In the genomic region with DNA sequence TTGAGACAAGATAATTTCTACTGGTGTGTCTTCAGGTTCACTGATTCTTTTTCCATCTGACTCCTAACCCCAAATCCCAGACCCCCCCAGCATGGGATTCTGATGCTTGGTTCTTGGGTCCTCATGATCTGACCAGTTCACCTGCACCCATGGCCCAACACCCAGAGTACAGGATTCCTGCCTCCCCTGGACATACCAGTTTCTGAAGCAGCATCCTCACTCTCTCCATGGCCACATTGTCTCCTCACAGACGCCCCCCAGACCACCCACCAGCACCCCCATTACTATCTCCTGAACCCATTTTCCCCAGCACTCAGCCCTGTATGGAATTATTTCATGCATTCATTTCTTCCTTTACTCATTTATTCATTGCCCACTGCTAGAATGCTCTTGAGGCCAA, we compare ENCODE assay signal across 24 cellular contexts. TPM values are rescaled to one million over a fixed set of nuclear protein-coding genes. Genes with fewer than 3 reads are reported as not detected.
A peak's percentile ranks its signal among the peaks of the same experiment; 100 is the strongest.
DNase-seq lines count a peak whose midpoint lies in the region; ATAC-seq lines count a peak whose summit lies in the region.
"Had no signal": no experiment of that assay in that cellular context is flagged by ENCODE, and none has a peak within 500 bp of the region (broad histone marks: within the 10 kb centered on the region; RNA-seq: fewer than 3 reads in every experiment).

No MANE protein-coding gene starts in this region.

- no peak for DNase-seq in stimulated activated naive CD8-positive, alpha-beta T cell treated with anti-CD3 and anti-CD28 coated beads, Interleukin-15, amount 100 ng/mL, for 72 hours
- no peak for DNase-seq in stimulated activated naive CD8-positive, alpha-beta T cell treated with anti-CD3 and anti-CD28 coated beads, Interleukin-15, Interleukin-2, amounts not matched to agents 100 U/mL and 50 U/mL, for 24 hours
- no peak for DNase-seq in activated CD4-positive, alpha-beta memory T cell treated with anti-CD3 and anti-CD28 coated beads for 36 hours
- DNase-seq in naive thymus-derived CD4-positive, alpha-beta T cell: no peak
- DNase-seq in NK-92 (lab: John Stamatoyannopoulos, UW; ENCODE audit: unreplicated experiment) (no peak), GF-D8 (lab: John Stamatoyannopoulos, UW) (no peak), retina (no peak)
- DNase-seq: activated B cell treated with CpG ODN at 0.5 μM for 24 hours, activated gamma-delta T cell, DMS79, dorsolateral prefrontal cortex, left lung, NCI-H1436 treated with DMSO at 0.1 percent for 48 hours, NCI-H524 treated with DMSO at 0.1 percent for 48 hours, nephron progenitor cell, right lobe of liver had no signal

- no peaks in the 10 kb centered on the region for H3K36me3 ChIP-seq in naive thymus-derived CD4-positive, alpha-beta T cell (ENCODE audit: control insufficient read depth in 2 of 3, insufficient read depth in 3 of 3, low read length in 3 of 3)
- H3K36me3 ChIP-seq: left lung, right lobe of liver, SJSA1, vagina had no signal

- H3K4me3 ChIP-seq in naive thymus-derived CD4-positive, alpha-beta T cell (ENCODE audit: low read length): peak overlapping the region; percentile 40
- H3K4me3 ChIP-seq: dorsolateral prefrontal cortex, K562, left lung, right lobe of liver, SJSA1, vagina had no signal

- H3K4me3 Mint-ChIP-seq in stimulated activated naive CD8-positive, alpha-beta T cell treated with anti-CD3 and anti-CD28 coated beads, Interleukin-15, amount 100 ng/mL, for 72 hours: peak overlapping the region; percentile 75 to 77
- peak overlapping the region; percentile 67 for H3K4me3 Mint-ChIP-seq in activated CD4-positive, alpha-beta memory T cell treated with anti-CD3 and anti-CD28 coated beads for 36 hours
- peak overlapping the region; percentile 16 to 87 (median 76) for H3K4me3 Mint-ChIP-seq in naive thymus-derived CD4-positive, alpha-beta T cell
- H3K4me3 Mint-ChIP-seq: activated B cell treated with CpG ODN at 0.5 μM for 24 hours, nephron progenitor cell had no signal

- no peaks in the 10 kb centered on the region for H3K27me3 ChIP-seq in naive thymus-derived CD4-positive, alpha-beta T cell (ENCODE audit: control insufficient read depth in 2 of 2, insufficient read depth in 2 of 2, low read length in 2 of 2)
- H3K27me3 ChIP-seq: right lobe of liver, SJSA1, vagina had no signal

- H3K27ac Mint-ChIP-seq in stimulated activated naive CD8-positive, alpha-beta T cell treated with anti-CD3 and anti-CD28 coated beads, Interleukin-15, amount 100 ng/mL, for 72 hours: peak overlapping the region in 1 of 2 donors; percentile 84
- H3K27ac Mint-ChIP-seq in activated CD4-positive, alpha-beta memory T cell treated with anti-CD3 and anti-CD28 coated beads for 36 hours: peak overlapping the region; percentile 89
- peak overlapping the region; percentile 87 to 98 (median 98) for H3K27ac Mint-ChIP-seq in naive thymus-derived CD4-positive, alpha-beta T cell
- H3K27ac Mint-ChIP-seq: activated B cell treated with CpG ODN at 0.5 μM for 24 hours, nephron progenitor cell had no signal

- no peak for ATAC-seq in stimulated activated naive CD8-positive, alpha-beta T cell treated with anti-CD3 and anti-CD28 coated beads, Interleukin-15, amount 100 ng/mL, for 72 hours
- ATAC-seq in stimulated activated naive CD8-positive, alpha-beta T cell treated with anti-CD3 and anti-CD28 coated beads, Interleukin-15, Interleukin-2, amounts not matched to agents 100 U/mL and 50 U/mL, for 24 hours: no peak
- ATAC-seq in naive thymus-derived CD4-positive, alpha-beta T cell: no peak
- ATAC-seq: HCT116, K562, left lung had no signal

- POLR2A ChIA-PET in activated CD4-positive, alpha-beta memory T cell treated with anti-CD3 and anti-CD28 coated beads for 36 hours (lab: Charles Lee): interaction anchor here (1.2 to 1.3 kb wide), 2 partner anchors 10 to 38 kb away, joined by 3 to 4 read pairs; partner anchors contain the start of gene KRTAP10-11
- POLR2A ChIA-PET in naive thymus-derived CD4-positive, alpha-beta T cell (lab: Charles Lee): interaction anchor here (1.0 to 1.6 kb wide), 5 partner anchors 32 to 116 kb away, joined by 3 to 5 read pairs (median 3); partner anchors contain the start of gene KRTAP10-6

- H3K27ac ChIP-seq in naive thymus-derived CD4-positive, alpha-beta T cell (ENCODE audit: low read depth, low read length): peak overlapping the region; percentile 63
- H3K27ac ChIP-seq: dorsolateral prefrontal cortex, left lung, right lobe of liver, SJSA1, vagina had no signal

- H3K27me3 Mint-ChIP-seq in stimulated activated naive CD8-positive, alpha-beta T cell treated with anti-CD3 and anti-CD28 coated beads, Interleukin-15, amount 100 ng/mL, for 72 hours: no peaks in the 10 kb centered on the region
- no peaks in the 10 kb centered on the region for H3K27me3 Mint-ChIP-seq in activated CD4-positive, alpha-beta memory T cell treated with anti-CD3 and anti-CD28 coated beads for 36 hours
- peaks cover 0 to 4% (median 0%) of the 10 kb centered on the region in 5 donors for H3K27me3 Mint-ChIP-seq in naive thymus-derived CD4-positive, alpha-beta T cell

- intact Hi-C loops in activated CD4-positive, alpha-beta memory T cell treated with anti-CD3 and anti-CD28 coated beads for 36 hours (cut with micrococcal nuclease): loop anchor here (10.0 kb wide), 1 partner anchor 72 kb away; the partner anchor contains the start of gene KRTAP10-5
- intact Hi-C loops in naive thymus-derived CD4-positive, alpha-beta T cell (cut with micrococcal nuclease): loop anchor here (1.0 to 10.0 kb wide), 7 partner anchors 35 to 270 kb away; partner anchors contain the start of gene KRTAP10-5 (in 1 of the 2)

- H3K9me3 Mint-ChIP-seq in stimulated activated naive CD8-positive, alpha-beta T cell treated with anti-CD3 and anti-CD28 coated beads, Interleukin-15, amount 100 ng/mL, for 72 hours: peaks cover 17 to 69% of the 10 kb centered on the region in 2 donors
- H3K9me3 Mint-ChIP-seq in activated CD4-positive, alpha-beta memory T cell treated with anti-CD3 and anti-CD28 coated beads for 36 hours: peaks cover 22% of the 10 kb centered on the region
- peaks cover 7 to 75% (median 45%) of the 10 kb centered on the region in 11 donors for H3K9me3 Mint-ChIP-seq in naive thymus-derived CD4-positive, alpha-beta T cell

- H3K36me3 Mint-ChIP-seq in activated CD4-positive, alpha-beta memory T cell treated with anti-CD3 and anti-CD28 coated beads for 36 hours: peaks cover 16% of the 10 kb centered on the region
- peaks cover 11 to 71% (median 20%) of the 10 kb centered on the region in 5 donors for H3K36me3 Mint-ChIP-seq in naive thymus-derived CD4-positive, alpha-beta T cell

- peaks cover 71% of the 10 kb centered on the region for H3K4me1 Mint-ChIP-seq in stimulated activated naive CD8-positive, alpha-beta T cell treated with anti-CD3 and anti-CD28 coated beads, Interleukin-15, amount 100 ng/mL, for 72 hours
- peaks cover 51% of the 10 kb centered on the region for H3K4me1 Mint-ChIP-seq in activated CD4-positive, alpha-beta memory T cell treated with anti-CD3 and anti-CD28 coated beads for 36 hours (ENCODE audit: low read depth)
- peaks cover 47 to 73% (median 69%) of the 10 kb centered on the region in 7 donors for H3K4me1 Mint-ChIP-seq in naive thymus-derived CD4-positive, alpha-beta T cell

- CTCF ChIA-PET in activated CD4-positive, alpha-beta memory T cell treated with anti-CD3 and anti-CD28 coated beads for 36 hours (lab: Charles Lee): no interaction called here
- CTCF ChIA-PET in naive thymus-derived CD4-positive, alpha-beta T cell (lab: Charles Lee): interaction anchor here (1.2 to 1.9 kb wide), 2 partner anchors 39 to 136 kb away, joined by 4 to 9 read pairs; no protein-coding TSS in a partner anchor

- peaks cover 0 to 22% (median 7%) of the 10 kb centered on the region in 3 experiments for H3K9me3 ChIP-seq in naive thymus-derived CD4-positive, alpha-beta T cell (ENCODE audit: control insufficient read depth in 2 of 3, low read length in 3 of 3)
- H3K9me3 ChIP-seq: right lobe of liver, vagina had no signal

- peaks cover 55 to 64% of the 10 kb centered on the region in 2 donors for H3K4me1 ChIP-seq in naive thymus-derived CD4-positive, alpha-beta T cell (ENCODE audit: control insufficient read depth in 2 of 2, insufficient read depth in 2 of 2, low read length in 2 of 2)
- H3K4me1 ChIP-seq: left lung, right lobe of liver, SJSA1, vagina had no signal

RNA-seq across cellular contexts. Expression of gene KRTAP12-3, which starts 0.9 kb away (rescaled TPM):
- total RNA-seq in activated CD4-positive, alpha-beta memory T cell treated with anti-CD3 and anti-CD28 coated beads for 36 hours: not detected
- total RNA-seq in naive thymus-derived CD4-positive, alpha-beta T cell: 1 to 10 TPM in 1 of 5 experiments, not detected in 4; 1.1 TPM
- polyA plus RNA-seq in naive thymus-derived CD4-positive, alpha-beta T cell: not detected
- total RNA-seq: activated B cell treated with CpG ODN at 0.5 μM for 24 hours, astrocyte, dorsolateral prefrontal cortex, fibroblast of villous mesenchyme, K562, left lung, mesenteric fat pad, right lobe of liver, SJSA1, temporal lobe, vagina had no signal
- polyA plus RNA-seq: K562 had no signal

RNA-seq across cellular contexts. Expression of gene KRTAP12-4, which starts 2.4 kb away (rescaled TPM):
- not detected for total RNA-seq in activated CD4-positive, alpha-beta memory T cell treated with anti-CD3 and anti-CD28 coated beads for 36 hours
- not detected for total RNA-seq in naive thymus-derived CD4-positive, alpha-beta T cell
- polyA plus RNA-seq in naive thymus-derived CD4-positive, alpha-beta T cell: not detected
- total RNA-seq: activated B cell treated with CpG ODN at 0.5 μM for 24 hours, astrocyte, dorsolateral prefrontal cortex, fibroblast of villous mesenchyme, K562, left lung, mesenteric fat pad, right lobe of liver, SJSA1, temporal lobe, vagina had no signal
- polyA plus RNA-seq: K562 had no signal

RNA-seq across cellular contexts. Expression of gene KRTAP12-2, which starts 9.9 kb away (rescaled TPM):
- total RNA-seq in activated CD4-positive, alpha-beta memory T cell treated with anti-CD3 and anti-CD28 coated beads for 36 hours: not detected
- total RNA-seq in naive thymus-derived CD4-positive, alpha-beta T cell: not detected
- polyA plus RNA-seq in naive thymus-derived CD4-positive, alpha-beta T cell: not detected
- total RNA-seq: activated B cell treated with CpG ODN at 0.5 μM for 24 hours, astrocyte, dorsolateral prefrontal cortex, fibroblast of villous mesenchyme, K562, left lung, mesenteric fat pad, right lobe of liver, SJSA1, temporal lobe, vagina had no signal
- polyA plus RNA-seq: K562 had no signal

RNA-seq across cellular contexts. Expression of gene KRTAP10-11, which starts 10.7 kb away (rescaled TPM):
- not detected for total RNA-seq in activated CD4-positive, alpha-beta memory T cell treated with anti-CD3 and anti-CD28 coated beads for 36 hours
- not detected for total RNA-seq in naive thymus-derived CD4-positive, alpha-beta T cell
- not detected for polyA plus RNA-seq in naive thymus-derived CD4-positive, alpha-beta T cell
- total RNA-seq: activated B cell treated with CpG ODN at 0.5 μM for 24 hours, astrocyte, dorsolateral prefrontal cortex, fibroblast of villous mesenchyme, K562, left lung, mesenteric fat pad, right lobe of liver, SJSA1, temporal lobe, vagina had no signal
- polyA plus RNA-seq: K562 had no signal

RNA-seq across cellular contexts. Expression of gene KRTAP10-10, which starts 19.7 kb away (rescaled TPM):
- not detected for total RNA-seq in activated CD4-positive, alpha-beta memory T cell treated with anti-CD3 and anti-CD28 coated beads for 36 hours
- not detected for total RNA-seq in naive thymus-derived CD4-positive, alpha-beta T cell
- not detected for polyA plus RNA-seq in naive thymus-derived CD4-positive, alpha-beta T cell
- total RNA-seq: activated B cell treated with CpG ODN at 0.5 μM for 24 hours, astrocyte, dorsolateral prefrontal cortex, fibroblast of villous mesenchyme, K562, left lung, mesenteric fat pad, right lobe of liver, SJSA1, temporal lobe, vagina had no signal
- polyA plus RNA-seq: K562 had no signal
